ENCODE assay signal across 1 cellular context in genomic region chr12:50211392-50212070, GRCh38.
TF ChIP-seq lines count a peak whose summit lies in the region.

No MANE protein-coding gene starts in this region.

TF ChIP-seq in IMR-90, 13 proteins besides CTCF, POLR2A, EP300 and RAD21 (continued from another document):
- no peak for TF ChIP-seq USF2 (IDR thresholded peaks at IDR 0.05; ENCODE audit: low read depth, low read length)
- TF ChIP-seq SMC3 (IDR thresholded peaks at IDR 0.05; ENCODE audit: low read depth, low read length) = no peak
- TF ChIP-seq RFX5 (IDR thresholded peaks at IDR 0.05; ENCODE audit: low read depth, low read length) = no peak
